8 cellular contexts compared by ENCODE assay signal in the genomic region with DNA sequence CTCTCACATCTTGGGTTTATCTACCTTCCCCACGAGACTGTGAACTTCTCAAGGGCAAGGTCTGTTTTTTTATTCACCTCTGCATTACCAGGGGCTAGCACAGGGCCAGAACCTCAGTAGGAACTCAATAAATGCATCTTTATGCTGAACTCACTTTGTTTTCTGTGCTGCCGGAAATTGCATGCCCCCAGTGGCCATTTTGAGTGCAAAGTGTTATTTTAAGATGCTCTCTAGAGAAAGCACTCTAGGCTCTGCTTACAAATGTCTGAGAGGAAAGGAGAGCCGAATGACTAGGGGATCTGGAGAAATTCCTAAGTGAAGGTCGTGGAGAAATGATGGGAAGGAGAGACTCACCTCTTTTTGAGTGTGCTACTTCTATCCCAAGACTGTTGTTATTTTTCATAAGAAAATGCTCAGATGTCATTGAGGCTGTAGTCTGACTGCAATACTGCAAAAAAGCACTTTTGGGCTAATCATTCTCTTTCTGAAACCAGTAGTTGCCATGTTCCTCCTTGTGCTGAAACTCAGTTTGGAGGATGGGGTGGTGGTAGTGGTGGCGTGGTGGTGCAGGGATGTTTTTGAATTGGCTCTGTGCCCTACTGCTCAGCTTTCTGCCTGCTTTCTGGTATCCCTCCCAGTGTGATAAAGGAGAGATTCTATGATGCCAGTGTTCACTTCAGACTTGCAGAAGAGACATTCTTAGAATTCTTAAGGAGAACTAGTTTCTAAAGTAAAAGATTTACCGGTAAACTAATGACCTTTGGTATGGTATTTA. TPM values are rescaled to one million over a fixed set of nuclear protein-coding genes. Genes with fewer than 3 reads are reported as not detected.
A peak's percentile ranks its signal among the peaks of the same experiment; 100 is the strongest.
DNase-seq lines count a peak whose midpoint lies in the region; ATAC-seq, FAIRE-seq and TF ChIP-seq lines count a peak whose summit lies in the region.

No MANE protein-coding gene starts in this region.

- H3K9me3 Mint-ChIP-seq in naive B cell: peaks cover 0 to 4% (median 0%) of the 10 kb centered on the region in 7 donors

- no peaks in the 10 kb centered on the region for H3K36me3 ChIP-seq in bronchial epithelial cell (ENCODE audit: control insufficient read depth, insufficient read depth, low read length)

- DNase-seq in D721Med (ENCODE audit: insufficient read length, low spot score): no peak
- DNase-seq in T-helper 1 cell: peak; percentile 11 to 66 (median 17)
- DNase-seq in bronchial epithelial cell (ENCODE audit: low read depth): no peak
- peak; percentile 34 for DNase-seq in naive B cell
- DNase-seq in HTR-8/SVneo (ENCODE audit: insufficient read length, low spot score): no peak
- no peak for DNase-seq in NCI-H526 (lab: John Stamatoyannopoulos, UW)

- H3K36me3 Mint-ChIP-seq in naive B cell: peaks cover 0 to 6% of the 10 kb centered on the region in 2 donors

- no peaks in the 10 kb centered on the region for H3K27me3 ChIP-seq in bronchial epithelial cell (ENCODE audit: control insufficient read depth, insufficient read depth, low read length)

- no peak overlapping the region for H3K4me3 ChIP-seq in bronchial epithelial cell (ENCODE audit: low read depth, low read length)

- TF ChIP-seq CTCF in D721Med (IDR thresholded peaks at IDR 0.05; ENCODE audit: insufficient read depth, missing control alignments): peak; percentile 27
- TF ChIP-seq CTCF in bronchial epithelial cell (IDR thresholded peaks at IDR 0.05; ENCODE audit: insufficient read depth, low read length, severe bottlenecking): peak; percentile 8

- H3K4me1 Mint-ChIP-seq in naive B cell: peaks cover 38 to 54% (median 44%) of the 10 kb centered on the region in 3 donors

- peak overlapping the region; percentile 15 to 79 (median 57) for H3K4me3 Mint-ChIP-seq in naive B cell

- peak; percentile 77 for ATAC-seq in GM19455 (IDR thresholded peaks at IDR 0.05; ENCODE audit: unreplicated experiment)
- ATAC-seq in HG03432 (IDR thresholded peaks at IDR 0.05; ENCODE audit: unreplicated experiment): peak; percentile 77
- peak; percentile 78 to 81 for ATAC-seq in naive B cell (ENCODE audit: low read depth in 2 of 2)

- H3K27ac Mint-ChIP-seq in naive B cell: peak overlapping the region; percentile 4 to 87 (median 50)

- no peaks in the 10 kb centered on the region for H3K27me3 Mint-ChIP-seq in naive B cell

- FAIRE-seq in D721Med (lab: Jason Lieb, UNC): no peak
- FAIRE-seq in bronchial epithelial cell (lab: Jason Lieb, UNC): peak; percentile 79
- no peak for FAIRE-seq in HTR-8/SVneo (lab: Jason Lieb, UNC)

RNA-seq across cellular contexts. Expression of a gene that starts 41.3 kb away (rescaled TPM):
- 0.26 and 0.38 TPM in 2 replicates for total RNA-seq in bronchial epithelial cell
- polyA plus RNA-seq in naive B cell (ENCODE audit: low read depth in 6 of 6): 10 to 100 TPM; 15.4 to 29.9 (median 19.7) TPM

Comparison
In these comparisons a context has a peak if more than half of its experiments do, and no peak if none do; other contexts are left out.
1. DNase-seq: peak in T-helper 1 cell (5 of 5) and naive B cell (single experiment); none in D721Med (single experiment), bronchial epithelial cell (single experiment), HTR-8/SVneo (single experiment) and NCI-H526 (0 of 2).
2. Peak in every context shown above with its lines, with median percentiles within 50 percentile points of each other: ATAC-seq.